12 cellular contexts compared by ENCODE assay signal in genomic region chr10:3764626-3765375, GRCh38. TPM values are rescaled to one million over a fixed set of nuclear protein-coding genes. Genes with fewer than 3 reads are reported as not detected.
A peak's percentile ranks its signal among the peaks of the same experiment; 100 is the strongest.
DNase-seq lines count a peak whose midpoint lies in the region; ATAC-seq, FAIRE-seq and TF ChIP-seq lines count a peak whose summit lies in the region.
"Had no signal": no experiment of that assay in that cellular context is flagged by ENCODE, and none has a peak within 500 bp of the region (broad histone marks: within the 10 kb centered on the region; RNA-seq: fewer than 3 reads in every experiment).

No MANE protein-coding gene starts in this region.

- no peak for TF ChIP-seq CTCF in VCaP (conservative IDR thresholded peaks at IDR 0.05)
- no peak for TF ChIP-seq CTCF in foreskin keratinocyte (conservative IDR thresholded peaks at IDR 0.05)
- no peak for TF ChIP-seq CTCF in uterus (IDR thresholded peaks at IDR 0.05)

- no peaks in the 10 kb centered on the region for H3K36me3 ChIP-seq in uterus
- H3K36me3 ChIP-seq: adrenal gland, gastrocnemius medialis had no signal

- TF ChIP-seq POLR2A in uterus (IDR thresholded peaks at IDR 0.05), result no peak

- H3K27ac ChIP-seq in VCaP, result peak overlapping the region; percentile 30; the same call in 1 of the 2 replicates
- H3K27ac ChIP-seq in foreskin keratinocyte, result peak overlapping the region; percentile 99
- H3K27ac ChIP-seq in uterus, result no peak overlapping the region
- H3K27ac ChIP-seq: adrenal gland, gastrocnemius medialis had no signal

- H3K4me1 ChIP-seq in foreskin keratinocyte (peaks cover 47% of the 10 kb centered on the region), uterus (no peaks in the 10 kb centered on the region)
- H3K4me1 ChIP-seq: gastrocnemius medialis had no signal

- no peaks in the 10 kb centered on the region for H3K9me3 ChIP-seq in uterus
- H3K9me3 ChIP-seq: adrenal gland, gastrocnemius medialis had no signal

- no peak overlapping the region for H3K4me3 ChIP-seq in uterus
- H3K4me3 ChIP-seq: adrenal gland, gastrocnemius medialis had no signal

- no peak for ATAC-seq in foreskin keratinocyte
- no peak for ATAC-seq in HG03342 (IDR thresholded peaks at IDR 0.05; ENCODE audit: unreplicated experiment)
- ATAC-seq: gastrocnemius medialis had no signal

- FAIRE-seq in urothelium cell line (lab: Jason Lieb, UNC), result no peak

- H3K27me3 ChIP-seq in foreskin keratinocyte (no peaks in the 10 kb centered on the region), uterus (no peaks in the 10 kb centered on the region)
- H3K27me3 ChIP-seq: adrenal gland, gastrocnemius medialis had no signal

- intact Hi-C loops in uterus (cut with DNase I; ENCODE audit: low total_unique reads), result no loop called here

- DNase-seq in A172 (ENCODE audit: low spot score), result peak; percentile 76
- DNase-seq in HT1080 (ENCODE audit: low read depth), result peak; percentile 60
- peak in 1 of 2 donors; percentile 49 for DNase-seq in foreskin keratinocyte
- no peak for DNase-seq in urothelium cell line (ENCODE audit: low spot score)
- no peak for DNase-seq in uterus
- no peak for DNase-seq in GM19238 (ENCODE audit: insufficient read length, low spot score)
- DNase-seq: C1 segment of cervical spinal cord, gastrocnemius medialis, SIG-M5 had no signal

RNA-seq across cellular contexts. Expression of gene KLF6, which starts 20.2 kb away (rescaled TPM):
- total RNA-seq in A172 (2014; rRNA removed; shearing (Covaris generic)), result 20.3 and 20.4 TPM in 2 replicates
- total RNA-seq in HT1080 (2014; rRNA removed; shearing (Covaris generic)), result 59.7 and 93.0 TPM in 2 replicates
- polyA plus RNA-seq in HT1080 (2015; cell fraction: cytosol; rRNA removed), result 75.1 and 87.5 TPM in 2 replicates
- 247 and 255 TPM in 2 replicates for polyA plus RNA-seq in HT1080 (2015; cell fraction: nucleus; rRNA removed)
- total RNA-seq in foreskin keratinocyte (133 and 156 TPM in 2 replicates), uterus (100 to 1,000 TPM in 2 of 4 donors, 10 to 100 TPM in 2; 47.9 to 128 (median 87.4) TPM)
- 42.0 and 42.5 TPM in 2 replicates for polyA plus RNA-seq in foreskin keratinocyte

Comparison
In these comparisons a context has a peak if more than half of its experiments do, and no peak if none do; other contexts are left out.
1. DNase-seq: peak in A172 (single experiment) and HT1080 (single experiment); none in urothelium cell line (single experiment), uterus (0 of 2) and GM19238 (single experiment).
2. H3K27ac ChIP-seq: peak in VCaP (single experiment) and foreskin keratinocyte (single experiment); none in uterus (0 of 2).